ENCODE assay signal across 22 cellular contexts in the genomic region with DNA sequence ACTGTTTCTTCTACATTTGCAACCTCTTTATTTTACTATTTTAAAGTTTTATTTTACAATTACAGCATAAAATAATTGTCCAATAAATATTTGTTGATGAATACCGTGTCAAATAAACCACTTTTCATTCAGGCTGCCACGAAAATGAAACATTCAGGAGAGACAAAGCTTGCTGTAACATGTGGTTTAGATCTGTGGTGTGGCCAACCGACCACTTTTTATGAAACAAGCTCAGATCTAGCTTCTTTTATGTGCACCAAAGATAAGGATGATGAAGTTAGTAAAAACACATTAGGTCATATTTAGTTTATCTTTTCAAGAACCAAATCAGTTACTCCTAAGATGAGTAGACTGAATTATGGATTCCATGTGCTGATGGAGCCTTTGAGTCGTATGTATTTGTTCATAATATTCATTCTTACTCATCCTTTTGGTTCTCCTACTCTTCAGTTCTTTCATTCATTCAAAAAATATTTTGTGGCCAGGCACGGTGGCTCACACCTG. TPM values are rescaled to one million over a fixed set of nuclear protein-coding genes. Genes with fewer than 3 reads are reported as not detected.
"Had no signal": no experiment of that assay in that cellular context is flagged by ENCODE, and none has a peak within 500 bp of the region (broad histone marks: within the 10 kb centered on the region; RNA-seq: fewer than 3 reads in every experiment).

No MANE protein-coding gene starts in this region.

- H3K27me3 Mint-ChIP-seq: dendritic cell treated with granulocyte-macrophage colony-stimulating factor and Interleukin-4, amounts not matched to agents 40 ng/mL and 50 ng/mL, for 4 days; type B pancreatic cell had no signal

- DNase-seq: effector memory CD8-positive, alpha-beta T cell; gastrocnemius medialis; heart right ventricle; hypothalamus; kidney glomerular epithelial cell; mammary epithelial cell; mucosa of descending colon; naive thymus-derived CD8-positive, alpha-beta T cell; nucleus accumbens; right lobe of liver; stimulated activated CD4-positive, alpha-beta T cell treated with anti-CD3 and anti-CD28 coated beads, Interleukin-4, amount 100 ng/mL, for 1 hour; stimulated activated CD8-positive, alpha-beta memory T cell treated with anti-CD3 and anti-CD28 coated beads, Interleukin-4, amount 100 ng/mL, for 48 hours; stimulated activated naive CD8-positive, alpha-beta T cell treated with anti-CD3 and anti-CD28 coated beads, Interleukin-15, Interleukin-2, amounts not matched to agents 100 U/mL and 50 U/mL, for 24 hours; thyroid gland had no signal

- H3K4me1 Mint-ChIP-seq: naive thymus-derived CD8-positive, alpha-beta T cell; stimulated activated effector memory CD8-positive, alpha-beta T cell treated with anti-CD3 and anti-CD28 coated beads, Interleukin-12 subunit alpha, Interleukin-12 subunit beta, amount 100 ng/mL, for 72 hours had no signal

- H3K9me3 ChIP-seq: esophagus muscularis mucosa, gastrocnemius medialis, heart right ventricle, mucosa of descending colon, prostate gland, right lobe of liver, suprapubic skin, thyroid gland had no signal

- H3K4me1 ChIP-seq: gastrocnemius medialis, parathyroid adenoma, prostate gland, suprapubic skin, thyroid gland had no signal

- H3K79me2 ChIP-seq: parathyroid adenoma had no signal

- H3K27ac Mint-ChIP-seq: dendritic cell treated with granulocyte-macrophage colony-stimulating factor and Interleukin-4, amounts not matched to agents 40 ng/mL and 50 ng/mL, for 4 days; effector memory CD8-positive, alpha-beta T cell; naive thymus-derived CD8-positive, alpha-beta T cell; stimulated activated effector memory CD8-positive, alpha-beta T cell treated with anti-CD3 and anti-CD28 coated beads, Interleukin-12 subunit alpha, Interleukin-12 subunit beta, amount 100 ng/mL, for 72 hours; type B pancreatic cell had no signal

- H3K36me3 Mint-ChIP-seq: naive thymus-derived CD8-positive, alpha-beta T cell; stimulated activated effector memory CD8-positive, alpha-beta T cell treated with anti-CD3 and anti-CD28 coated beads, Interleukin-12 subunit alpha, Interleukin-12 subunit beta, amount 100 ng/mL, for 72 hours had no signal

- H3K27me3 ChIP-seq: esophagus muscularis mucosa, gastrocnemius medialis, heart right ventricle, right lobe of liver, suprapubic skin, thyroid gland had no signal

- ATAC-seq: effector memory CD8-positive, alpha-beta T cell; gastrocnemius medialis; heart right ventricle; mucosa of descending colon; naive thymus-derived CD8-positive, alpha-beta T cell; stimulated activated effector memory CD8-positive, alpha-beta T cell treated with anti-CD3 and anti-CD28 coated beads, Interleukin-12 subunit alpha, Interleukin-12 subunit beta, amount 100 ng/mL, for 72 hours; stimulated activated naive CD8-positive, alpha-beta T cell treated with anti-CD3 and anti-CD28 coated beads, Interleukin-15, Interleukin-2, amounts not matched to agents 100 U/mL and 50 U/mL, for 24 hours had no signal

- H3K4me3 ChIP-seq: esophagus muscularis mucosa, gastrocnemius medialis, heart right ventricle, mucosa of descending colon, prostate gland, suprapubic skin, thyroid gland had no signal

- H3K9me3 Mint-ChIP-seq: dendritic cell treated with granulocyte-macrophage colony-stimulating factor and Interleukin-4, amounts not matched to agents 40 ng/mL and 50 ng/mL, for 4 days; effector memory CD8-positive, alpha-beta T cell; naive thymus-derived CD8-positive, alpha-beta T cell; stimulated activated effector memory CD8-positive, alpha-beta T cell treated with anti-CD3 and anti-CD28 coated beads, Interleukin-12 subunit alpha, Interleukin-12 subunit beta, amount 100 ng/mL, for 72 hours; type B pancreatic cell had no signal

- H3K36me3 ChIP-seq: esophagus muscularis mucosa, gastrocnemius medialis, heart right ventricle, prostate gland, right lobe of liver, suprapubic skin, thyroid gland had no signal

- H3K9ac ChIP-seq: parathyroid adenoma had no signal

- H3K4me3 Mint-ChIP-seq: dendritic cell treated with granulocyte-macrophage colony-stimulating factor and Interleukin-4, amounts not matched to agents 40 ng/mL and 50 ng/mL, for 4 days; effector memory CD8-positive, alpha-beta T cell; naive thymus-derived CD8-positive, alpha-beta T cell; stimulated activated effector memory CD8-positive, alpha-beta T cell treated with anti-CD3 and anti-CD28 coated beads, Interleukin-12 subunit alpha, Interleukin-12 subunit beta, amount 100 ng/mL, for 72 hours; type B pancreatic cell had no signal

- H2AFZ ChIP-seq: parathyroid adenoma had no signal

- H3K27ac ChIP-seq: epithelial cell of prostate, esophagus muscularis mucosa, gastrocnemius medialis, heart right ventricle, parathyroid adenoma, prostate gland, suprapubic skin, thyroid gland had no signal

RNA-seq across cellular contexts. Expression of gene STOX2, which starts 35.8 kb away (rescaled TPM):
- total RNA-seq: naive thymus-derived CD8-positive, alpha-beta T cell had no signal
- polyA plus RNA-seq: naive thymus-derived CD8-positive, alpha-beta T cell had no signal
